ENCODE assay signal across 19 cellular contexts in genomic region chr12:120879711-120880300, GRCh38.
"Had no signal": no experiment of that assay in that cellular context is flagged by ENCODE, and none has a peak within 500 bp of the region (broad histone marks: within the 10 kb centered on the region; RNA-seq: fewer than 3 reads in every experiment).

No MANE protein-coding gene starts in this region.

- H3K27me3 ChIP-seq: cardiac muscle cell, foreskin keratinocyte, pancreas had no signal

- H3K27ac ChIP-seq: cardiac muscle cell, foreskin keratinocyte, pancreas had no signal

- DNase-seq: activated B cell treated with CpG ODN at 0.5 μM for 24 hours; activated CD4-positive, alpha-beta T cell treated with anti-CD3 and anti-CD28 coated beads for 36 hours; activated CD4-positive, alpha-beta T cell treated with anti-CD3 and anti-CD28 coated beads, Interleukin-2, amount 50 U/mL, for 48 hours; activated CD8-positive, alpha-beta memory T cell treated with anti-CD3 and anti-CD28 coated beads, Interleukin-2, amount 50 U/mL, for 48 hours; activated naive CD4-positive, alpha-beta T cell; activated T-cell treated with anti-CD3 and anti-CD28 coated beads, Interleukin-2, amount 50 U/mL, for 4 hours; effector CD4-positive, alpha-beta T cell; left ventricle myocardium superior; pancreas; small intestine; stimulated activated CD4-positive, alpha-beta T cell treated with anti-CD3 and anti-CD28 coated beads, Interleukin-15, amount 100 ng/mL, for 24 hours; T1000 had no signal

- H3K4me3 ChIP-seq: cardiac muscle cell, pancreas had no signal

- H3K4me1 ChIP-seq: pancreas had no signal

- H3K4me3 Mint-ChIP-seq: activated B cell treated with CpG ODN at 0.5 μM for 24 hours; activated CD4-positive, alpha-beta T cell treated with anti-CD3 and anti-CD28 coated beads for 36 hours; activated T-cell treated with anti-CD3 and anti-CD28 coated beads, Interleukin-2, amount 50 U/mL, for 4 hours; dendritic cell treated with granulocyte-macrophage colony-stimulating factor and Interleukin-4, amounts not matched to agents 40 ng/mL and 50 ng/mL, for 4 days; memory B cell; nephron; stimulated activated memory B cell treated with anti-CD40 and anti-IgM and Interleukin-4, amounts not matched to agents 10 μg/mL and 1 μg/mL and 100 μg/mL, for 72 hours had no signal

- H3K9me3 Mint-ChIP-seq: activated B cell treated with CpG ODN at 0.5 μM for 24 hours; activated T-cell treated with anti-CD3 and anti-CD28 coated beads, Interleukin-2, amount 50 U/mL, for 4 hours; activated T-helper 2 cell treated with anti-CD3 and anti-CD28 coated beads, Interferon-gamma antibody, Interleukin-2, Interleukin-4, amounts not matched to agents 10 μg/mL and 5 μg/mL and 100 μg/mL, durations not matched to agents 14 hours and 24 hours and 36 hours; dendritic cell treated with granulocyte-macrophage colony-stimulating factor and Interleukin-4, amounts not matched to agents 40 ng/mL and 50 ng/mL, for 4 days; memory B cell; stimulated activated memory B cell treated with anti-CD40 and anti-IgM and Interleukin-4, amounts not matched to agents 10 μg/mL and 1 μg/mL and 100 μg/mL, for 72 hours had no signal

- H3K9me3 ChIP-seq: pancreas had no signal

- H3K4me1 Mint-ChIP-seq: nephron had no signal

- H3K27ac Mint-ChIP-seq: activated B cell treated with CpG ODN at 0.5 μM for 24 hours; activated CD4-positive, alpha-beta T cell treated with anti-CD3 and anti-CD28 coated beads for 36 hours; activated T-helper 2 cell treated with anti-CD3 and anti-CD28 coated beads, Interferon-gamma antibody, Interleukin-2, Interleukin-4, amounts not matched to agents 10 μg/mL and 5 μg/mL and 100 μg/mL, durations not matched to agents 14 hours and 24 hours and 36 hours; dendritic cell treated with granulocyte-macrophage colony-stimulating factor and Interleukin-4, amounts not matched to agents 40 ng/mL and 50 ng/mL, for 4 days; memory B cell; nephron; stimulated activated memory B cell treated with anti-CD40 and anti-IgM and Interleukin-4, amounts not matched to agents 10 μg/mL and 1 μg/mL and 100 μg/mL, for 72 hours had no signal

- H3K36me3 ChIP-seq: cardiac muscle cell, pancreas had no signal

- H3K27me3 Mint-ChIP-seq: activated B cell treated with CpG ODN at 0.5 μM for 24 hours; activated CD4-positive, alpha-beta T cell treated with anti-CD3 and anti-CD28 coated beads for 36 hours; dendritic cell treated with granulocyte-macrophage colony-stimulating factor and Interleukin-4, amounts not matched to agents 40 ng/mL and 50 ng/mL, for 4 days; memory B cell; stimulated activated memory B cell treated with anti-CD40 and anti-IgM and Interleukin-4, amounts not matched to agents 10 μg/mL and 1 μg/mL and 100 μg/mL, for 72 hours had no signal
